In the genomic region with DNA sequence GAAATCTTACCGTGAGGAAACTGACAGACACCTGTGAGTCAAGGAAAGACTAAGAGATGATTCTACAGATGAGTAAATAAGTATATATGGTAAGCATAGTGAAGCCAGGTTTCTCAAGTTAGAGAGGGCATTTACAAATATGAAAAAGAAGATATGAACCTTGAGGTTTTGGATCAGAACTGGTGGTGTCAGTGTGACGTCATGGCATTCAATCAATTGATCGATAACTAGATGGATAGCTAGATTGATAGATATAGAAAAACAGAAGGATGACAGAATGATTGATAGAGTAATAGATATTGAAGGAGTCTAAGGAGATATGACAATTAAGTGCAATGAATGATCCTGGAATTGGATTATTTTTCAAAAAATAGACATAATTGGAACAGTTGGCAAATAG, we compare ENCODE assay signal across 7 cellular contexts.
"Had no signal": no experiment of that assay in that cellular context is flagged by ENCODE, and none has a peak within 500 bp of the region (broad histone marks: within the 10 kb centered on the region; RNA-seq: fewer than 3 reads in every experiment).

No MANE protein-coding gene starts in this region.

- DNase-seq: GDM1, GF-D8 had no signal

- FAIRE-seq: GM12878, GM12891, GM12892, GM18507, GM19239 had no signal

- H3K4me3 ChIP-seq: GM12878 had no signal

- ATAC-seq: GM12878 had no signal
